9 cellular contexts compared by ENCODE assay signal in genomic region chr12:113755098-113755497, GRCh38.
"Had no signal": no experiment of that assay in that cellular context is flagged by ENCODE, and none has a peak within 500 bp of the region (broad histone marks: within the 10 kb centered on the region; RNA-seq: fewer than 3 reads in every experiment).

No MANE protein-coding gene starts in this region.

- H3K4me1 ChIP-seq: HAP-1 had no signal

- H3K9me3 ChIP-seq: HAP-1 had no signal

- H3K4me3 ChIP-seq: GM23248, HAP-1 had no signal

- FAIRE-seq: HTR-8/SVneo had no signal

- H3K36me3 ChIP-seq: HAP-1 had no signal

- DNase-seq: GM23248, GOT3, H7, HFFc6, IMR-90, KBM-7 had no signal

- ATAC-seq: HCT116 had no signal
